In genomic region chr14:67694791-67695393, GRCh38 we compare ENCODE assay signal across 8 cellular contexts. TPM values are rescaled to one million over a fixed set of nuclear protein-coding genes. Genes with fewer than 3 reads are reported as not detected.
DNase-seq lines count a peak whose midpoint lies in the region; ATAC-seq, FAIRE-seq and TF ChIP-seq lines count a peak whose summit lies in the region.

No MANE protein-coding gene starts in this region.

- peak overlapping the region; percentile 53 for H2AFZ ChIP-seq in ACC112 (ENCODE audit: low read length, unreplicated experiment)

- peaks cover 47% of the 10 kb centered on the region for H3K79me2 ChIP-seq in ACC112 (ENCODE audit: control insufficient read depth, insufficient read depth, low read length, unreplicated experiment)

- H3K27ac ChIP-seq in ACC112 (ENCODE audit: low read depth, low read length) (peak overlapping the region; percentile 85), caudate nucleus (ENCODE audit: low read depth, low read length) (peak overlapping the region; percentile 63), kidney (ENCODE audit: low read depth in 2 of 2, low read length in 2 of 2) (peak overlapping the region; percentile 68 to 89)

- no peaks in the 10 kb centered on the region for H3K9me3 ChIP-seq in kidney (ENCODE audit: control insufficient read depth in 1 of 2, low read length in 2 of 2)

- ATAC-seq in GM18867 (IDR thresholded peaks at IDR 0.05; ENCODE audit: unreplicated experiment) = peak; percentile 87
- peak; percentile 56 for ATAC-seq in HG03097 (IDR thresholded peaks at IDR 0.05; ENCODE audit: low FRiP score, unreplicated experiment)

- H3K27me3 ChIP-seq in ACC112 (ENCODE audit: insufficient read depth, low read length) = no peaks in the 10 kb centered on the region

- H3K4me3 ChIP-seq in ACC112 (ENCODE audit: low read depth, low read length) (peak overlapping the region; percentile 96), WI38 (ENCODE audit: low read depth, low read length) (peak overlapping the region; percentile 92), kidney (ENCODE audit: low read length in 2 of 2) (peak overlapping the region; percentile 92 to 93)

- FAIRE-seq in kidney (lab: Jason Lieb, UNC) = no peak

- TF ChIP-seq CTCF in WI38 (IDR thresholded peaks at IDR 0.05; ENCODE audit: low read depth, low read length) = no peak
- no peak for TF ChIP-seq CTCF in kidney (IDR thresholded peaks at IDR 0.05; ENCODE audit: borderline replicate concordance, extremely low read depth, insufficient read depth)

- H3K36me3 ChIP-seq in ACC112 (ENCODE audit: insufficient read depth, low read length) = peaks cover 28% of the 10 kb centered on the region; the same call in 1 of the 2 replicates
- peaks cover 17 to 22% of the 10 kb centered on the region in 2 donors for H3K36me3 ChIP-seq in kidney (ENCODE audit: control insufficient read depth in 1 of 2, insufficient read depth in 2 of 2, low read length in 2 of 2)

- DNase-seq in NCI-H2171 (lab: John Stamatoyannopoulos, UW) = peak; percentile 52
- DNase-seq in caudate nucleus (lab: John Stamatoyannopoulos, UW) = peak in 30 of 61 donors; percentile 2 to 80 (median 28)
- peak; percentile 78 for DNase-seq in kidney
- DNase-seq in stimulated activated CD4-positive, alpha-beta T cell treated with anti-CD3 and anti-CD28 coated beads, Interleukin-15, amount 100 ng/mL, for 48 hours (ENCODE audit: low read depth in 2 of 2) = peak; percentile 62 to 74

- H3K9ac ChIP-seq in kidney (ENCODE audit: low read length in 2 of 2) = peak overlapping the region; percentile 57 to 75

- H3K4me1 ChIP-seq in ACC112 (ENCODE audit: control insufficient read depth, insufficient read depth, low read length, unreplicated experiment) (peaks cover 14% of the 10 kb centered on the region), kidney (ENCODE audit: control insufficient read depth in 1 of 2, insufficient read depth in 1 of 2, low read depth in 1 of 2, low read length in 2 of 2) (peaks cover 0 to 3% of the 10 kb centered on the region in 2 donors)

- intact Hi-C loops in kidney (cut with DNase I) = no loop called here

RNA-seq across cellular contexts. Expression of gene RDH11, which starts 0.7 kb away (rescaled TPM):
- 66.9 TPM for total RNA-seq in kidney
- polyA plus RNA-seq in kidney (ENCODE audit: insufficient read depth, low read depth, low replicate concordance) = 124 TPM

RNA-seq across cellular contexts. Expression of gene RDH12, which starts 6.8 kb away (rescaled TPM):
- 0.22 TPM for total RNA-seq in kidney
- 10.0 TPM for polyA plus RNA-seq in kidney (ENCODE audit: insufficient read depth, low read depth, low replicate concordance)

RNA-seq across cellular contexts. Expression of gene VTI1B, which starts 20.5 kb away (rescaled TPM):
- 110 TPM for total RNA-seq in kidney
- 211 TPM for polyA plus RNA-seq in kidney (ENCODE audit: insufficient read depth, low read depth, low replicate concordance)
